ENCODE assay signal across 18 cellular contexts in genomic region chr14:75461303-75461702, GRCh38.
"Had no signal": no experiment of that assay in that cellular context is flagged by ENCODE, and none has a peak within 500 bp of the region (broad histone marks: within the 10 kb centered on the region; RNA-seq: fewer than 3 reads in every experiment).

No MANE protein-coding gene starts in this region.

- H3K9me3 ChIP-seq: thyroid gland, upper lobe of right lung had no signal

- H3K36me3 Mint-ChIP-seq: activated naive CD4-positive, alpha-beta T cell treated with anti-CD3 and anti-CD28 coated beads, Interleukin-2, amount 10 ng/mL, durations not matched to agents 7 days and 5 days had no signal

- H3K9me3 Mint-ChIP-seq: activated naive CD4-positive, alpha-beta T cell treated with anti-CD3 and anti-CD28 coated beads, Interleukin-2, amount 10 ng/mL, durations not matched to agents 7 days and 5 days; activated T-cell treated with anti-CD3 and anti-CD28 coated beads, Interleukin-2, amount 50 U/mL, for 4 hours; activated T-helper 2 cell treated with anti-CD3 and anti-CD28 coated beads, Interferon-gamma antibody, Interleukin-2, Interleukin-4, amounts not matched to agents 10 μg/mL and 5 μg/mL and 100 μg/mL, durations not matched to agents 14 hours and 24 hours and 36 hours had no signal

- H3K27ac ChIP-seq: upper lobe of right lung had no signal

- H3K4me3 Mint-ChIP-seq: activated naive CD4-positive, alpha-beta T cell treated with anti-CD3 and anti-CD28 coated beads, Interleukin-2, amount 10 ng/mL, durations not matched to agents 7 days and 5 days; activated T-cell treated with anti-CD3 and anti-CD28 coated beads, Interleukin-2, amount 50 U/mL, for 4 hours had no signal

- H3K4me3 ChIP-seq: thyroid gland, upper lobe of right lung had no signal

- DNase-seq: activated CD8-positive, alpha-beta memory T cell treated with anti-CD3 and anti-CD28 coated beads, Interleukin-2, amount 50 U/mL, for 48 hours; activated naive CD4-positive, alpha-beta T cell treated with anti-CD3 and anti-CD28 coated beads, Interleukin-2, amount 10 ng/mL, durations not matched to agents 7 days and 5 days; activated T-cell treated with anti-CD3 and anti-CD28 coated beads, Interleukin-2, amount 50 U/mL, for 4 hours; amygdala; dermis blood vessel endothelial cell; effector memory CD4-positive, alpha-beta T cell; foreskin melanocyte; glutamatergic neuron; hippocampal formation; midbrain; retina; stimulated activated CD4-positive, alpha-beta T cell treated with anti-CD3 and anti-CD28 coated beads, Interleukin-4, amount 100 ng/mL, for 24 hours; stimulated activated naive CD4-positive, alpha-beta T cell treated with Interleukin-2 at 50 U/mL for 16 hours; T-helper 1 cell; thyroid gland; upper lobe of right lung had no signal

- H3K27me3 Mint-ChIP-seq: activated naive CD4-positive, alpha-beta T cell treated with anti-CD3 and anti-CD28 coated beads, Interleukin-2, amount 10 ng/mL, durations not matched to agents 7 days and 5 days had no signal

- H3K27me3 ChIP-seq: thyroid gland, upper lobe of right lung had no signal

- ATAC-seq: activated T-cell treated with anti-CD3 and anti-CD28 coated beads, Interleukin-2, amount 50 U/mL, for 4 hours; esophagus mucosa; upper lobe of right lung had no signal

- H3K27ac Mint-ChIP-seq: activated T-helper 2 cell treated with anti-CD3 and anti-CD28 coated beads, Interferon-gamma antibody, Interleukin-2, Interleukin-4, amounts not matched to agents 10 μg/mL and 5 μg/mL and 100 μg/mL, durations not matched to agents 14 hours and 24 hours and 36 hours had no signal
